In genomic region chr6:98828210-98828798, GRCh38 we compare ENCODE assay signal across 18 cellular contexts. TPM values are rescaled to one million over a fixed set of nuclear protein-coding genes. Genes with fewer than 3 reads are reported as not detected.
A peak's percentile ranks its signal among the peaks of the same experiment; 100 is the strongest.
DNase-seq lines count a peak whose midpoint lies in the region; ATAC-seq and TF ChIP-seq lines count a peak whose summit lies in the region.
"Had no signal": no experiment of that assay in that cellular context is flagged by ENCODE, and none has a peak within 500 bp of the region (broad histone marks: within the 10 kb centered on the region; RNA-seq: fewer than 3 reads in every experiment).

No MANE protein-coding gene starts in this region.

- no peak overlapping the region for H2AFZ ChIP-seq in smooth muscle cell (ENCODE audit: low read depth)

- H3K9ac ChIP-seq in iPS-18a (ENCODE audit: low read length), result peak overlapping the region; percentile 15
- H3K9ac ChIP-seq in smooth muscle cell (ENCODE audit: low read depth), result no peak overlapping the region

- ATAC-seq in HG02885 (IDR thresholded peaks at IDR 0.05; ENCODE audit: poor library complexity, unreplicated experiment) (no peak), HG03342 (IDR thresholded peaks at IDR 0.05; ENCODE audit: unreplicated experiment) (no peak)
- ATAC-seq: A549; gastroesophageal sphincter; pancreas; stimulated activated effector memory CD8-positive, alpha-beta T cell treated with anti-CD3 and anti-CD28 coated beads, Interleukin-12 subunit alpha, Interleukin-12 subunit beta, amount 100 ng/mL, for 72 hours had no signal

- no peaks in the 10 kb centered on the region for H3K79me2 ChIP-seq in smooth muscle cell (ENCODE audit: low read depth)

- H3K36me3 ChIP-seq in iPS-18a (ENCODE audit: control insufficient read depth, low read depth, low read length) (no peaks in the 10 kb centered on the region), smooth muscle cell (ENCODE audit: low read depth) (no peaks in the 10 kb centered on the region)
- H3K36me3 ChIP-seq: gastroesophageal sphincter, pancreas had no signal

- H3K27ac ChIP-seq in iPS-18a (ENCODE audit: low read length), result no peak overlapping the region
- H3K27ac ChIP-seq in smooth muscle cell (ENCODE audit: low read depth), result no peak overlapping the region
- H3K27ac ChIP-seq: A549, gastroesophageal sphincter, pancreas had no signal

- peaks cover 45% of the 10 kb centered on the region for H3K4me1 ChIP-seq in iPS-18a (ENCODE audit: control insufficient read depth, low read depth, low read length)
- peaks cover 49% of the 10 kb centered on the region for H3K4me1 ChIP-seq in smooth muscle cell (ENCODE audit: low read depth)

- peak overlapping the region; percentile 53 for H3K4me2 ChIP-seq in smooth muscle cell
- H3K4me2 ChIP-seq: A549 had no signal

- no peak for TF ChIP-seq CTCF in smooth muscle cell (IDR thresholded peaks at IDR 0.05; ENCODE audit: borderline replicate concordance, insufficient read depth, poor library complexity, severe bottlenecking)

- H3K27me3 ChIP-seq in iPS-18a (ENCODE audit: control insufficient read depth, insufficient read depth, low read length), result peaks cover 100% of the 10 kb centered on the region
- peaks cover 100% of the 10 kb centered on the region for H3K27me3 ChIP-seq in smooth muscle cell (ENCODE audit: low read depth)

- no peaks in the 10 kb centered on the region for H3K9me3 ChIP-seq in iPS-18a (ENCODE audit: control insufficient read depth, low read depth, low read length)
- no peaks in the 10 kb centered on the region for H3K9me3 ChIP-seq in smooth muscle cell (replicated peaks; ENCODE audit: low read depth)
- H3K9me3 ChIP-seq: A549, gastroesophageal sphincter, pancreas had no signal

- peak overlapping the region; percentile 46 for H3K4me3 ChIP-seq in iPS-18a (ENCODE audit: low read length)
- no peak overlapping the region for H3K4me3 ChIP-seq in smooth muscle cell
- H3K4me3 ChIP-seq: A549, gastroesophageal sphincter, pancreas had no signal

- no peaks in the 10 kb centered on the region for H4K20me1 ChIP-seq in smooth muscle cell (ENCODE audit: low read depth)

- DNase-seq in NCI-H82 (lab: John Stamatoyannopoulos, UW), result peak; percentile 21
- no peak for DNase-seq in NCI-H82 treated with DMSO at 0.1 percent for 48 hours (lab: John Stamatoyannopoulos, UW; ENCODE audit: unreplicated experiment)
- peak; percentile 37 for DNase-seq in SHP77 treated with DMSO at 0.1 percent for 48 hours (lab: John Stamatoyannopoulos, UW)
- DNase-seq in smooth muscle cell (lab: John Stamatoyannopoulos, UW; ENCODE audit: unreplicated experiment), result no peak
- no peak for DNase-seq in occipital lobe (lab: John Stamatoyannopoulos, UW)
- DNase-seq: activated CD4-positive, alpha-beta T cell treated with anti-CD3 and anti-CD28 coated beads, Interleukin-2, amount 50 U/mL, for 4 hours; MM.1S; SIG-M5; small intestine had no signal

- no peaks in the 10 kb centered on the region for H3F3A ChIP-seq in smooth muscle cell (ENCODE audit: low read depth)

- WGBS in smooth muscle cell (ENCODE audit: low lambda C conversion rate), result 7% methylated on average over 12 of the region's 12 CpGs

RNA-seq across cellular contexts. Expression of gene POU3F2, which starts 6.1 kb away (rescaled TPM):
- not detected in 2 replicates for total RNA-seq in smooth muscle cell
- polyA plus RNA-seq in smooth muscle cell, result 0.12 TPM in 1 of 2 replicates, not detected in the other
- total RNA-seq in occipital lobe, result 194 TPM
- total RNA-seq: kidney, pancreas, ureter had no signal
- polyA plus RNA-seq: A549, pancreas, small intestine had no signal

Comparison
In these comparisons a context has a peak if more than half of its experiments do, and no peak if none do; other contexts are left out.
1. DNase-seq: peak in NCI-H82 (single experiment) and SHP77 treated with DMSO at 0.1 percent for 48 hours (single experiment); none in NCI-H82 treated with DMSO at 0.1 percent for 48 hours (single experiment), smooth muscle cell (single experiment) and occipital lobe (single experiment).
2. RNA of gene POU3F2, which starts 6.1 kb away (total RNA-seq): 194 TPM in occipital lobe (single experiment); not detected in smooth muscle cell; every median in the first group is over 100 times any median in the second.